In the genomic region with DNA sequence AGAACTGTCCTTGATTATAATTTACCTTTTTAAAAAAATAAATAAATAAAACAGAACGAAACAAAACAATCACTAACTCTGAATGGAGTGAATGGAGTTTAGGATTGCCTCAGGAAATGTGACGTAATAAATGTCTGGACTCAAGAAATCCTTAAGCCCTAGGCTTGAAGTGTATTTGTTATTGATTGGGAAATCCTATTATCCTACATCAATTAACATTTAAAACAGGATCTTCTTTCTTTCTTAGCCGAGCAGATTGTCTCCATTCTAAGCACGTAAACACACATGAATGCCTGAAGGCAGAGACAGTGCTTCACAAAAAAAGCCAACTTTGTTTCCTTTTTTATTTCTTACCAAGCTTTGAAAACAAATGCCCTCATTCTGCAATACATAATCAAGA, we compare ENCODE assay signal across 1 cellular context.
TF ChIP-seq lines count a peak whose summit lies in the region.

No MANE protein-coding gene starts in this region.

TF ChIP-seq in K562, 482 proteins besides CTCF, POLR2A, EP300 and RAD21 (continued from another document):
- TF ChIP-seq ZNF444 (CRISPR knock-in tag; IDR thresholded peaks at IDR 0.05) = no peak
- no peak for TF ChIP-seq ZZZ3 (IDR thresholded peaks at IDR 0.05)
- TF ChIP-seq ZNF583 (CRISPR knock-in tag; IDR thresholded peaks at IDR 0.05) = no peak
- TF ChIP-seq, protein P1, sequence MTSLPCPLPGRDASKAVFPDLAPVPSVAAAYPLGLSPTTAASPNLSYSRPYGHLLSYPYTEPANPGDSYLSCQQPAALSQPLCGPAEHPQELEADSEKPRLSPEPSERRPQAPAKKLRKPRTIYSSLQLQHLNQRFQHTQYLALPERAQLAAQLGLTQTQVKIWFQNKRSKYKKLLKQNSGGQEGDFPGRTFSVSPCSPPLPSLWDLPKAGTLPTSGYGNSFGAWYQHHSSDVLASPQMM (CRISPR knock-in tag; IDR thresholded peaks at IDR 0.05) = no peak
- TF ChIP-seq, protein P2, sequence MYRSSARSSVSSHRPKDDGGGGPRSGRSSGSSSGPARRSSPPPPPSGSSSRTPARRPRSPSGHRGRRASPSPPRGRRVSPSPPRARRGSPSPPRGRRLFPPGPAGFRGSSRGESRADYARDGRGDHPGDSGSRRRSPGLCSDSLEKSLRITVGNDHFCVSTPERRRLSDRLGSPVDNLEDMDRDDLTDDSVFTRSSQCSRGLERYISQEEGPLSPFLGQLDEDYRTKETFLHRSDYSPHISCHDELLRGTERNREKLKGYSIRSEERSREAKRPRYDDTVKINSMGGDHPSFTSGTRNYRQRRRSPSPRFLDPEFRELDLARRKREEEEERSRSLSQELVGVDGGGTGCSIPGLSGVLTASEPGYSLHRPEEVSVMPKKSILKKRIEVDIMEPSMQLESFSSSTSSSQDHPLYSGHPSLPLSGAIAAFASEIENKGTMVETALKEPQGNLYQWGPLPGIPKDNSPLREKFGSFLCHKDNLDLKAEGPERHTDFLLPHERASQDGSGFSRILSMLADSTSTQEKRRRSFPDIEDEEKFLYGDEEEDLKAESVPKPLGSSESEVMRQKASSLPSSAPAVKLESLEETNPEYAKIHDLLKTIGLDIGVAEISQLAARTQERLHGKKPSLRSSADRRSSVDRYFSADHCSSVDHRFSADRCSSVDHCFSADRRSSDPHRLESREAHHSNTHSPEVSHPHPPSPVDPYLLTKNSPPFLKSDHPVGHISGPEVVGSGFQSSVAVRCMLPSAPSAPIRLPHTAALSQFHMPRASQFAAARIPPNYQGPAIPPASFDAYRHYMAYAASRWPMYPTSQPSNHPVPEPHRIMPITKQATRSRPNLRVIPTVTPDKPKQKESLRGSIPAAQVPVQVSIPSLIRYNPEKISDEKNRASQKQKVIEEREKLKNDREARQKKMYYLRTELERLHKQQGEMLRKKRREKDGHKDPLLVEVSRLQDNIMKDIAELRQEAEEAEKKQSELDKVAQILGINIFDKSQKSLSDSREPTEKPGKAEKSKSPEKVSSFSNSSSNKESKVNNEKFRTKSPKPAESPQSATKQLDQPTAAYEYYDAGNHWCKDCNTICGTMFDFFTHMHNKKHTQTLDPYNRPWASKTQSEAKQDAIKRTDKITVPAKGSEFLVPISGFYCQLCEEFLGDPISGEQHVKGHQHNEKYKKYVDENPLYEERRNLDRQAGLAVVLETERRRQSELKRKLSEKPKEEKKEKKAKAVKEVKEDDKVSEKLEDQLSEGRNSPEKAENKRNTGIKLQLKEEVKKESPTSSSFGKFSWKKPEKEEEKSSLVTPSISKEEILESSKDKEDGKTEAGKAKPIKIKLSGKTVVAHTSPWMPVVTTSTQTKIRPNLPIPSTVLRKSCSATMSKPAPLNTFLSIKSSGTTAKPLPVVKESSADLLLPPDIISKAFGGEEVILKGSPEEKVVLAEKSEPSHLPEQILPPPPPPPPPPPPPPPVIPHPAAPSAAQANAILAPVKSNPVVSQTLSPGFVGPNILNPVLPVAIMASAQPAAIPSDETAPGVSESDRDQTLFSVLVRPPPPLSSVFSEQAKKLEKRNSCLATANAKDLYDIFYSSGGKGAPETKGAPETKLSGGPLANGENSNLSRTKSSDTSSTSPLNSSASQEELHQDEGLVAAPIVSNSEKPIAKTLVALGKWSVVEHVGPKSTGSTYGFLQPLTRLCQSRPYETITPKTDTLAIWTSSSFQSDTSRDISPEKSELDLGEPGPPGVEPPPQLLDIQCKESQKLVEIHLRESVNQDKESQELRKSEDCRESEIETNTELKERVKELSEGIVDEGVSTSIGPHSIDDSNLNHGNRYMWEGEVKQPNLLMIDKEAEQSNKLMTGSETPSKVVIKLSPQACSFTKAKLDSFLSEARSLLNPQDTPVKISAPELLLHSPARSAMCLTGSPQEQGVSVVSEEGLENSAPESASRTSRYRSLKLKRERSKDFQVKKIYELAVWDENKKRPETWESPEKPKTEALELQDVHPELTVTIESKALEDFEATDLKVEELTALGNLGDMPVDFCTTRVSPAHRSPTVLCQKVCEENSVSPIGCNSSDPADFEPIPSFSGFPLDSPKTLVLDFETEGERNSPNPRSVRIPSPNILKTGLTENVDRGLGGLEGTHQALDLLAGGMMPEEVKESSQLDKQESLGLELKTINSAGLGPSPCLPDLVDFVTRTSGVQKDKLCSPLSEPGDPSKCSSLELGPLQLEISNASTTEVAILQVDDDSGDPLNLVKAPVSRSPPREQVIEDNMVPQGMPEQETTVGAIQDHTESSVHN (IDR thresholded peaks at IDR 0.05; ENCODE audit: borderline replicate concordance in 1 of 2, low read depth in 1 of 2) = no peak
- peak; percentile 60; the same call in 1 of the 2 replicates for TF ChIP-seq CEBPB (tag; IDR thresholded peaks at IDR 0.05)
- no peak for TF ChIP-seq HDAC6 (IDR thresholded peaks at IDR 0.05; ENCODE audit: low read depth, low read length)
